8 cellular contexts compared by ENCODE assay signal in the genomic region with DNA sequence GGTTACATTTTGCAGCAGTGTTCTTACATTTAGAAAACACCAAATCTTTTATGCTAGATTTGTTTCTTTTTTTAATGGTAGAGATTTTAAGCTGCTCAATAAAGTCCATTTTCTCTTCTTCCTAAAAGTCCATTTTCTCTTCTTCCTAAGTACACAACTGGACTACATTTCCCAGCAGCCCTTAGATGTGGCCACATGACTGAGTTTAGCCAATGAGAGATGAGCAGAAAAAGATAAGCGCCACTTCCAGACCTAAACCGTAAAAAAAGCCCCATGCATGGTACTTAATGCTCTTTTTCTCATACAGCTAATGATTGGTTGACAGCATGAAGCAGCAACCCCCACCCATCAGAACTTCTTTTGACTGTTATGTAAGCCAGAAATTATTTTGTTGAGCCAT.
DNase-seq lines count a peak whose midpoint lies in the region; ATAC-seq and TF ChIP-seq lines count a peak whose summit lies in the region.

No MANE protein-coding gene starts in this region.

- H3K36me3 ChIP-seq in sigmoid colon: no peaks in the 10 kb centered on the region

- DNase-seq in AG08396 (ENCODE audit: low spot score): peak; percentile 11
- DNase-seq in GM20000 (ENCODE audit: low spot score): peak; percentile 14
- peak; percentile 78 for DNase-seq in amniotic epithelial cell (ENCODE audit: low read depth)
- DNase-seq in GM19238 (ENCODE audit: insufficient read length, low spot score): no peak
- DNase-seq in cortex of kidney (lab: John Stamatoyannopoulos, UW): no peak
- DNase-seq in sigmoid colon: no peak
- DNase-seq in nucleus accumbens (lab: John Stamatoyannopoulos, UW): no peak

- H3K9me3 ChIP-seq in sigmoid colon: no peaks in the 10 kb centered on the region

- intact Hi-C loops in sigmoid colon (cut with DNase I): no loop called here

- TF ChIP-seq CTCF in GM20000 (IDR thresholded peaks at IDR 0.05; ENCODE audit: extremely low read depth, missing control alignments) (no peak), sigmoid colon (IDR thresholded peaks at IDR 0.05) (no peak)

- H3K27ac ChIP-seq in sigmoid colon: no peak overlapping the region

- H3K4me1 ChIP-seq in sigmoid colon: no peaks in the 10 kb centered on the region

- 52 to 58% methylated on average over 2 of the region's 2 CpGs for WGBS in sigmoid colon, 2 donors

- TF ChIP-seq EP300 in sigmoid colon (IDR thresholded peaks at IDR 0.05): no peak

- H3K27me3 ChIP-seq in sigmoid colon: no peaks in the 10 kb centered on the region

- no peak for TF ChIP-seq POLR2A in sigmoid colon (IDR thresholded peaks at IDR 0.05)

- ATAC-seq in HG03565 (IDR thresholded peaks at IDR 0.05; ENCODE audit: unreplicated experiment): peak; percentile 84

- no peak overlapping the region for H3K4me3 ChIP-seq in sigmoid colon

Comparison
In these comparisons a context has a peak if more than half of its experiments do, and no peak if none do; other contexts are left out.
1. DNase-seq: peak in AG08396 (single experiment), GM20000 (single experiment) and amniotic epithelial cell (single experiment); none in GM19238 (single experiment), cortex of kidney (single experiment), sigmoid colon (single experiment) and nucleus accumbens (0 of 56).